ENCODE assay signal across 8 cellular contexts in genomic region chr14:50944647-50945413, GRCh38. TPM values are rescaled to one million over a fixed set of nuclear protein-coding genes. Genes with fewer than 3 reads are reported as not detected.
DNase-seq lines count a peak whose midpoint lies in the region; ATAC-seq and TF ChIP-seq lines count a peak whose summit lies in the region.

No MANE protein-coding gene starts in this region.

- in situ Hi-C loops in GM13977 (cut with MboI; ENCODE audit: low pct_unique_long_range_greater_than_20kb, low sequenced_read_pairs, unreplicated experiment) = no loop called here

- H4K20me1 ChIP-seq in KMS-11 (ENCODE audit: insufficient read depth) = no peaks in the 10 kb centered on the region

- peak overlapping the region; percentile 91 for H3K4me3 Mint-ChIP-seq in T-helper 17 cell
- H3K4me3 Mint-ChIP-seq in naive thymus-derived CD8-positive, alpha-beta T cell = peak overlapping the region; percentile 79 to 90 (median 88)

- peaks cover 0 to 5% (median 0%) of the 10 kb centered on the region in 9 donors for H3K9me3 Mint-ChIP-seq in naive thymus-derived CD8-positive, alpha-beta T cell

- 0 out of 2 replicates have a peak overlapping the region, but pooled peaks have one; percentile 38 for H2AFZ ChIP-seq in KMS-11 (ENCODE audit: low read depth)

- peaks cover 8% of the 10 kb centered on the region for H3K36me3 Mint-ChIP-seq in T-helper 17 cell (ENCODE audit: low read depth)
- peaks cover 0 to 12% (median 3%) of the 10 kb centered on the region in 3 donors for H3K36me3 Mint-ChIP-seq in naive thymus-derived CD8-positive, alpha-beta T cell

- no peaks in the 10 kb centered on the region for H3K9me3 ChIP-seq in T-helper 17 cell (ENCODE audit: control insufficient read depth, low read length, poor library complexity, severe bottlenecking)
- no peaks in the 10 kb centered on the region for H3K9me3 ChIP-seq in esophagus (ENCODE audit: control insufficient read depth in 2 of 2, insufficient read depth in 1 of 2, low read depth in 1 of 2, low read length in 1 of 2)

- peaks cover 7% of the 10 kb centered on the region for H3K4me1 Mint-ChIP-seq in T-helper 17 cell
- peaks cover 6 to 16% (median 14%) of the 10 kb centered on the region in 4 donors for H3K4me1 Mint-ChIP-seq in naive thymus-derived CD8-positive, alpha-beta T cell

- TF ChIP-seq CTCF in AG10803 (conservative IDR thresholded peaks at IDR 0.05; ENCODE audit: low read length) = no peak
- no peak for TF ChIP-seq CTCF in GM13977 (IDR thresholded peaks at IDR 0.05; ENCODE audit: extremely low read depth, insufficient read depth, missing control alignments)
- TF ChIP-seq CTCF in KMS-11 (conservative IDR thresholded peaks at IDR 0.05; ENCODE audit: low read depth, low read length) = no peak

- 5 to 7% methylated on average over 29 of the region's 29 CpGs for WGBS in esophagus, 2 donors

- no peak overlapping the region for H3K27ac Mint-ChIP-seq in T-helper 17 cell
- peak overlapping the region in 7 of 10 donors; percentile 11 to 79 (median 60) for H3K27ac Mint-ChIP-seq in naive thymus-derived CD8-positive, alpha-beta T cell

- peaks cover 31% of the 10 kb centered on the region for H3K27me3 Mint-ChIP-seq in T-helper 17 cell
- H3K27me3 Mint-ChIP-seq in naive thymus-derived CD8-positive, alpha-beta T cell = peaks cover 21 to 34% (median 29%) of the 10 kb centered on the region in 5 donors

- H3K36me3 ChIP-seq in KMS-11 (ENCODE audit: insufficient read depth) (no peaks in the 10 kb centered on the region), esophagus (ENCODE audit: control insufficient read depth in 2 of 2, insufficient read depth in 2 of 2, low read length in 1 of 2) (no peaks in the 10 kb centered on the region)

- ATAC-seq in T-helper 17 cell = peak; percentile 12
- ATAC-seq in naive thymus-derived CD8-positive, alpha-beta T cell = peak; percentile 47 to 48
- ATAC-seq in HG03457 (IDR thresholded peaks at IDR 0.05; ENCODE audit: unreplicated experiment) = no peak

- H3K9ac ChIP-seq in KMS-11 = no peak overlapping the region

- POLR2A ChIA-PET in naive thymus-derived CD8-positive, alpha-beta T cell (lab: Charles Lee) = interaction anchor here (0.7 kb wide), 1 partner anchor 149 kb away, joined by 3 read pairs; no protein-coding TSS in a partner anchor

- DNase-seq in AG10803 (ENCODE audit: low read depth) (peak; percentile 51), GM13977 (ENCODE audit: low spot score) (peak; percentile 40), T-helper 17 cell (no peak), GOT3 (lab: John Stamatoyannopoulos, UW) (no peak)
- DNase-seq in naive thymus-derived CD8-positive, alpha-beta T cell = peak in 2 of 10 donors; percentile 2 to 6

- H3K27ac ChIP-seq in KMS-11 = no peak overlapping the region
- peak overlapping the region; percentile 74 to 76 for H3K27ac ChIP-seq in esophagus (ENCODE audit: low read depth in 2 of 2, low read length in 1 of 2)

- H3K27me3 ChIP-seq in KMS-11 (ENCODE audit: insufficient read depth, low read depth) (no peaks in the 10 kb centered on the region), esophagus (ENCODE audit: control insufficient read depth in 1 of 2, insufficient read depth in 2 of 2, low read length in 2 of 2) (no peaks in the 10 kb centered on the region)

- H3K4me2 ChIP-seq in KMS-11 = no peak overlapping the region

- no peaks in the 10 kb centered on the region for H3K79me2 ChIP-seq in KMS-11 (ENCODE audit: insufficient read depth, low read depth)

- H3K4me3 ChIP-seq in AG10803 (ENCODE audit: low read length) (peak overlapping the region; percentile 88), KMS-11 (IDR thresholded peaks at IDR 0.05; ENCODE audit: insufficient read depth, low read depth, low read length) (no peak overlapping the region), esophagus (ENCODE audit: low read depth in 1 of 2, low read length in 2 of 2) (peak overlapping the region; percentile 66 to 85)

- H3K4me1 ChIP-seq in KMS-11 (ENCODE audit: low read depth, poor library complexity, severe bottlenecking) = no peaks in the 10 kb centered on the region
- peaks cover 0 to 6% of the 10 kb centered on the region in 2 donors for H3K4me1 ChIP-seq in esophagus (ENCODE audit: control insufficient read depth in 2 of 2, insufficient read depth in 2 of 2, low read length in 1 of 2)

RNA-seq across cellular contexts. Expression of gene PYGL, which starts 0.5 kb away (rescaled TPM):
- 10 to 100 TPM in 1 of 2 donors, 1 to 10 TPM in 1; 2.0 to 12.4 TPM for total RNA-seq in T-helper 17 cell
- 10 to 100 TPM; 35.5 to 69.0 TPM for polyA plus RNA-seq in esophagus
- total RNA-seq in naive thymus-derived CD8-positive, alpha-beta T cell = under 1 TPM; 0.33 to 0.39 TPM
- polyA plus RNA-seq in naive thymus-derived CD8-positive, alpha-beta T cell = under 1 TPM in 2 of 3 donors, not detected in 1; 0.06 to 0.10 TPM

Comparison
In these comparisons a context has a peak if more than half of its experiments do, and no peak if none do; other contexts are left out.
1. DNase-seq: peak in AG10803 (single experiment) and GM13977 (single experiment); none in T-helper 17 cell (0 of 3) and GOT3 (single experiment).